17 cellular contexts compared by ENCODE assay signal in genomic region chr6:26375270-26375669, GRCh38. TPM values are rescaled to one million over a fixed set of nuclear protein-coding genes. Genes with fewer than 3 reads are reported as not detected.
DNase-seq lines count a peak whose midpoint lies in the region; ATAC-seq, FAIRE-seq and TF ChIP-seq lines count a peak whose summit lies in the region.
"Had no signal": no experiment of that assay in that cellular context is flagged by ENCODE, and none has a peak within 500 bp of the region (broad histone marks: within the 10 kb centered on the region; RNA-seq: fewer than 3 reads in every experiment).

No MANE protein-coding gene starts in this region.

- BruUV-seq in K562 (replicated peaks; lab: Mats Ljungman, UMichigan) (no TSS peak), HepG2 (replicated peaks; lab: Mats Ljungman, UMichigan) (no TSS peak)

- intact Hi-C loops in K562 (cut with micrococcal nuclease): no loop called here
- intact Hi-C loops in HepG2 (cut with micrococcal nuclease; ENCODE audit: unreplicated experiment): no loop called here

- WGBS in K562 (ENCODE audit: insufficient coverage, low coverage, missing lambda C conversion rate): 12% methylated on average over 3 of the region's 3 CpGs
- WGBS in HepG2 (ENCODE audit: low lambda C conversion rate): 74% methylated on average over 3 of the region's 3 CpGs

- H3K79me2 ChIP-seq in K562 (ENCODE audit: control insufficient read depth, insufficient read depth, low read length): no peaks in the 10 kb centered on the region
- H3K79me2 ChIP-seq in HepG2 (ENCODE audit: insufficient read depth, low read length): no peaks in the 10 kb centered on the region

- POLR2A ChIA-PET in K562 (lab: Yijun Ruan, JAX) (interaction anchor here (0.6 to 2.0 kb wide), 7 partner anchors 8 to 251 kb away, joined by 3 to 8 read pairs (median 3); partner anchors contain the start of gene BTN2A2), HepG2 (lab: Yijun Ruan, JAX) (no interaction called here)

- H3K4me1 ChIP-seq in K562 (replicated peaks in 1 of 2; ENCODE audit: control insufficient read depth in 2 of 2, insufficient read depth in 2 of 2, low read length in 2 of 2) (peaks cover 10 to 24% of the 10 kb centered on the region in 2 experiments; a peak in 4 of 5 replicates), HepG2 (ENCODE audit: insufficient read depth, low read length) (no peaks in the 10 kb centered on the region)
- H3K4me1 ChIP-seq: body of pancreas had no signal

- H3K9me3 ChIP-seq in K562 (replicated peaks; ENCODE audit: control insufficient read depth, insufficient read depth, low read depth, low read length) (no peaks in the 10 kb centered on the region), HepG2 (ENCODE audit: low read length) (no peaks in the 10 kb centered on the region)
- H3K9me3 ChIP-seq: body of pancreas, esophagus muscularis mucosa, thoracic aorta had no signal

- no peaks in the 10 kb centered on the region for H3K27me3 Mint-ChIP-seq in activated naive CD4-positive, alpha-beta T cell treated with anti-CD3 and anti-CD28 coated beads, Interleukin-2, amount 50 U/mL, for 24 hours
- no peaks in the 10 kb centered on the region for H3K27me3 Mint-ChIP-seq in stimulated activated naive B cell treated with anti-CD40 and anti-IgM and Interleukin-4, amounts not matched to agents 10 μg/mL and 1 μg/mL and 100 μg/mL, for 72 hours

- H3K9me1 ChIP-seq in K562 (ENCODE audit: control insufficient read depth, insufficient read depth, low read length): no peaks in the 10 kb centered on the region

- ATAC-seq in K562: peak; percentile 31
- peak in 1 of 2 donors; percentile 29 for ATAC-seq in stimulated activated naive B cell treated with anti-CD40 and anti-IgM and Interleukin-4, amounts not matched to agents 10 μg/mL and 1 μg/mL and 100 μg/mL, for 72 hours (replicated peaks)
- ATAC-seq in HepG2: no peak
- ATAC-seq: body of pancreas, right cardiac atrium had no signal

- H3K4me3 Mint-ChIP-seq in activated naive CD4-positive, alpha-beta T cell treated with anti-CD3 and anti-CD28 coated beads, Interleukin-2, amount 50 U/mL, for 24 hours: no peak overlapping the region
- H3K4me3 Mint-ChIP-seq in stimulated activated naive B cell treated with anti-CD40 and anti-IgM and Interleukin-4, amounts not matched to agents 10 μg/mL and 1 μg/mL and 100 μg/mL, for 72 hours: peak overlapping the region in 1 of 2 donors; percentile 0

- no peaks in the 10 kb centered on the region for H3K9me3 Mint-ChIP-seq in activated naive CD4-positive, alpha-beta T cell treated with anti-CD3 and anti-CD28 coated beads, Interleukin-2, amount 50 U/mL, for 24 hours
- H3K9me3 Mint-ChIP-seq in stimulated activated naive B cell treated with anti-CD40 and anti-IgM and Interleukin-4, amounts not matched to agents 10 μg/mL and 1 μg/mL and 100 μg/mL, for 72 hours: no peaks in the 10 kb centered on the region
- H3K9me3 Mint-ChIP-seq: activated T-helper 2 cell treated with anti-CD3 and anti-CD28 coated beads, Interferon-gamma antibody, Interleukin-2, Interleukin-4, amounts not matched to agents 10 μg/mL and 5 μg/mL and 100 μg/mL, durations not matched to agents 14 hours and 24 hours and 36 hours had no signal

- peaks cover 17% of the 10 kb centered on the region for H3K36me3 Mint-ChIP-seq in activated naive CD4-positive, alpha-beta T cell treated with anti-CD3 and anti-CD28 coated beads, Interleukin-2, amount 50 U/mL, for 24 hours
- peaks cover 45 to 53% of the 10 kb centered on the region in 2 donors for H3K36me3 Mint-ChIP-seq in stimulated activated naive B cell treated with anti-CD40 and anti-IgM and Interleukin-4, amounts not matched to agents 10 μg/mL and 1 μg/mL and 100 μg/mL, for 72 hours

- CTCF ChIA-PET in K562 (lab: Yijun Ruan, JAX; ENCODE audit: low intra/inter-chr PET ratio): no interaction called here
- CTCF ChIA-PET in HepG2 (lab: Yijun Ruan, JAX; ENCODE audit: low intra/inter-chr PET ratio, low total read pairs): no interaction called here

- peak overlapping the region; percentile 86 for H3K27ac Mint-ChIP-seq in activated naive CD4-positive, alpha-beta T cell treated with anti-CD3 and anti-CD28 coated beads, Interleukin-2, amount 50 U/mL, for 24 hours
- peak overlapping the region; percentile 89 for H3K27ac Mint-ChIP-seq in stimulated activated naive B cell treated with anti-CD40 and anti-IgM and Interleukin-4, amounts not matched to agents 10 μg/mL and 1 μg/mL and 100 μg/mL, for 72 hours
- H3K27ac Mint-ChIP-seq: activated T-helper 2 cell treated with anti-CD3 and anti-CD28 coated beads, Interferon-gamma antibody, Interleukin-2, Interleukin-4, amounts not matched to agents 10 μg/mL and 5 μg/mL and 100 μg/mL, durations not matched to agents 14 hours and 24 hours and 36 hours had no signal

- in situ Hi-C loops in K562 (cut with MboI) (no loop called here), HepG2 (cut with HindIII; ENCODE audit: extremely low pct_ligation_motif_present, low pct_unique_long_range_greater_than_20kb) (no loop called here)

- TF ChIP-seq POLR2A in K562 (conservative IDR thresholded peaks at IDR 0.05) (no peak), HepG2 (IDR thresholded peaks at IDR 0.05; ENCODE audit: insufficient read depth in 1 of 2, low read depth in 2 of 2, low read length in 2 of 2) (no peak), H54 (IDR thresholded peaks at IDR 0.05; ENCODE audit: low read depth, low read length) (no peak)

- H3K27ac ChIP-seq in K562 (ENCODE audit: extremely low read depth, low read depth, low read length) (no peak overlapping the region), HepG2 (ENCODE audit: extremely low read length, insufficient read depth, low read length) (no peak overlapping the region)
- H3K27ac ChIP-seq: body of pancreas, esophagus muscularis mucosa, thoracic aorta had no signal

- TF ChIP-seq EP300 in K562 (IDR thresholded peaks at IDR 0.05; ENCODE audit: low read length) (no peak), HepG2 (IDR thresholded peaks at IDR 0.05; ENCODE audit: low read depth in 2 of 2, low read length in 2 of 2) (no peak), HepG2 (CRISPR knock-in tag; IDR thresholded peaks at IDR 0.05; ENCODE audit: borderline replicate concordance) (no peak)

- peak overlapping the region; percentile 26 for H2AFZ ChIP-seq in K562 (ENCODE audit: low read depth, low read length)
- no peak overlapping the region for H2AFZ ChIP-seq in HepG2 (ENCODE audit: low read length)

- H3K27me3 ChIP-seq in K562 (ENCODE audit: control insufficient read depth in 2 of 2, insufficient read depth in 2 of 2, low read length in 2 of 2): no peaks in the 10 kb centered on the region
- no peaks in the 10 kb centered on the region for H3K27me3 ChIP-seq in HepG2 (ENCODE audit: control insufficient read depth in 1 of 2, insufficient read depth in 2 of 2, low read length in 2 of 2)
- H3K27me3 ChIP-seq: body of pancreas, esophagus muscularis mucosa had no signal

- no peaks in the 10 kb centered on the region; the same call in 1 of the 2 replicates for H4K20me1 ChIP-seq in K562 (replicated peaks; ENCODE audit: control insufficient read depth, insufficient read depth, low read length)
- H4K20me1 ChIP-seq in HepG2 (ENCODE audit: insufficient read depth, low read length): no peaks in the 10 kb centered on the region

- no peak for FAIRE-seq in K562 (lab: Jason Lieb, UNC)
- FAIRE-seq in HepG2 (lab: Jason Lieb, UNC): no peak
- no peak for FAIRE-seq in H54 (lab: Jason Lieb, UNC)

- TF ChIP-seq RAD21 in K562 (CRISPR knock-in tag; conservative IDR thresholded peaks at IDR 0.05 in 1 of 2, IDR thresholded peaks at IDR 0.05 in 1 of 2) (no peak), HepG2 (CRISPR knock-in tag; IDR thresholded peaks at IDR 0.05) (no peak)

- H3K36me3 ChIP-seq in K562 (ENCODE audit: control insufficient read depth, insufficient read depth, low read length): no peaks in the 10 kb centered on the region
- peaks cover 3 to 27% of the 10 kb centered on the region in 2 experiments; a peak in 3 of 5 replicates for H3K36me3 ChIP-seq in HepG2 (replicated peaks in 1 of 2; ENCODE audit: control insufficient read depth in 1 of 2, insufficient read depth in 2 of 2, low read length in 2 of 2)

- no peak for TF ChIP-seq CTCF in K562 (IDR thresholded peaks at IDR 0.05 in 2 of 3, conservative IDR thresholded peaks at IDR 0.05 in 1 of 3; ENCODE audit: insufficient read depth in 2 of 3, low read depth in 1 of 3, low read length in 3 of 3)
- no peak for TF ChIP-seq CTCF in HepG2 (CRISPR knock-in tag; IDR thresholded peaks at IDR 0.05)

- no peak overlapping the region for H3K4me3 ChIP-seq in K562
- H3K4me3 ChIP-seq in HepG2 (replicated peaks in 1 of 3; ENCODE audit: insufficient read depth in 1 of 3, low read depth in 2 of 3, low read length in 3 of 3): no peak overlapping the region
- H3K4me3 ChIP-seq: body of pancreas, esophagus muscularis mucosa, thoracic aorta had no signal

- H3K9ac ChIP-seq in K562 (ENCODE audit: insufficient read depth in 1 of 2, low read depth in 2 of 2, low read length in 2 of 2) (no peak overlapping the region; a peak in 1 of 4 replicates), HepG2 (ENCODE audit: insufficient read depth, low read depth, low read length) (no peak overlapping the region)

- DNase-seq in activated naive CD4-positive, alpha-beta T cell treated with Interleukin-2 at 50 U/mL for 16 hours: no peak
- DNase-seq in NCI-H510A treated with DMSO at 0.1 percent for 48 hours (lab: John Stamatoyannopoulos, UW): peak; percentile 3
- no peak for DNase-seq in K562 (ENCODE audit: extremely low read depth in 1 of 4, low spot score in 3 of 4)
- DNase-seq in stimulated activated naive B cell treated with anti-CD40 and anti-IgM and Interleukin-4, amounts not matched to agents 10 μg/mL and 1 μg/mL and 100 μg/mL, for 72 hours: no peak
- no peak for DNase-seq in hippocampal formation (lab: John Stamatoyannopoulos, UW)
- DNase-seq in HepG2 (ENCODE audit: low spot score): no peak
- no peak for DNase-seq in H54 (ENCODE audit: insufficient read length, low spot score)
- DNase-seq: AML-193; body of pancreas; glutamatergic neuron; NCI-H1694 treated with DMSO at 0.1 percent for 48 hours; right cardiac atrium; stimulated activated CD4-positive, alpha-beta T cell treated with anti-CD3 and anti-CD28 coated beads, Interleukin-1b, Interleukin-23, amount 100 ng/mL, for 48 hours had no signal

- peaks cover 61% of the 10 kb centered on the region for H3K4me1 Mint-ChIP-seq in activated naive CD4-positive, alpha-beta T cell treated with anti-CD3 and anti-CD28 coated beads, Interleukin-2, amount 50 U/mL, for 24 hours
- peaks cover 21 to 30% of the 10 kb centered on the region in 2 donors for H3K4me1 Mint-ChIP-seq in stimulated activated naive B cell treated with anti-CD40 and anti-IgM and Interleukin-4, amounts not matched to agents 10 μg/mL and 1 μg/mL and 100 μg/mL, for 72 hours

- H3K4me2 ChIP-seq in K562 (ENCODE audit: insufficient read depth, low read length) (no peak overlapping the region), HepG2 (ENCODE audit: low read depth, low read length) (no peak overlapping the region)

RNA-seq across cellular contexts. Expression of gene BTN2A2, which starts 7.6 kb away (rescaled TPM):
- 52.6 and 53.2 TPM in 2 replicates for total RNA-seq in K562 (2011; cell fraction: chromatin; rRNA removed; ENCODE audit: low replicate concordance)
- 31.5 and 32.4 TPM in 2 replicates for total RNA-seq in K562 (2011; cell fraction: nucleolus; rRNA removed)
- 41.5 and 49.2 TPM in 2 replicates for total RNA-seq in K562 (2011; cell fraction: nucleoplasm; rRNA removed)
- 5.9 and 8.1 TPM in 2 replicates for total RNA-seq in K562 (2014; rRNA removed)
- total RNA-seq in K562 (2014; rRNA removed; fragmentation: Illumina TruSeq; extraction: Trizol): 10.0 and 10.1 TPM in 2 replicates
- total RNA-seq in K562 (2015; rRNA removed; fragmentation: Illumina TruSeq; extraction: Trizol): 7.9 and 8.6 TPM in 2 replicates
- 10.1 and 11.5 TPM in 2 replicates for total RNA-seq in K562 (2021)
- polyA plus RNA-seq in K562 (2011; rRNA removed): 15.5 and 17.1 TPM in 2 replicates
- 11.3 and 11.6 TPM in 2 replicates for polyA plus RNA-seq in K562 (2011; cell fraction: cytosol; rRNA removed)
- 46.8 and 65.8 TPM in 2 replicates for polyA plus RNA-seq in K562 (2011; cell fraction: nucleus; rRNA removed)
- polyA plus RNA-seq in K562 (2012): 8.6 and 14.3 TPM in 2 replicates
- polyA plus RNA-seq in K562 (2014; fragmentation: Illumina TruSeq; extraction: Trizol): 9.1 and 9.3 TPM in 2 replicates
- 10 to 100 TPM in 1 of 2 experiments, 1 to 10 TPM in 1; 8.4 to 11.7 TPM for polyA plus RNA-seq in K562 (2014; fragmentation: Nextera tagmentation; extraction: Ambion mirVana)
- 10.2 and 11.9 TPM in 2 replicates for polyA plus RNA-seq in K562 (2014; rRNA removed)
- 22.6 and 30.6 TPM in 2 replicates for polyA minus RNA-seq in K562 (2011; rRNA and poly(A)+ RNA removed)
- polyA minus RNA-seq in K562 (2011; cell fraction: cytosol; rRNA and poly(A)+ RNA removed): 6.9 and 8.7 TPM in 2 replicates
- polyA minus RNA-seq in K562 (2011; cell fraction: nucleus; rRNA and poly(A)+ RNA removed): 23.0 and 33.8 TPM in 2 replicates
- total RNA-seq in HepG2 (2016; rRNA removed; fragmentation: Illumina TruSeq; extraction: Trizol): 6.0 and 12.2 TPM in 2 replicates
- total RNA-seq in HepG2 (2016; cell fraction: cytosol; rRNA removed; fragmentation: Illumina TruSeq; extraction: Trizol; ENCODE audit: low read depth): 2.6 and 2.7 TPM in 2 replicates
- total RNA-seq in HepG2 (2016; cell fraction: insoluble cytoplasmic fraction; rRNA removed; fragmentation: Illumina TruSeq; extraction: Trizol): 5.9 and 11.3 TPM in 2 replicates
- 3.3 and 3.6 TPM in 2 replicates for total RNA-seq in HepG2 (2016; cell fraction: membrane; rRNA removed; fragmentation: Illumina TruSeq; extraction: Trizol)
- 18.5 and 19.7 TPM in 2 replicates for total RNA-seq in HepG2 (2016; cell fraction: nucleus; rRNA removed; fragmentation: Illumina TruSeq; extraction: Trizol)
- 10.8 and 15.4 TPM in 2 replicates for polyA plus RNA-seq in HepG2 (2011; rRNA removed)
- polyA plus RNA-seq in HepG2 (2011; cell fraction: cytosol; rRNA removed): 8.1 and 9.6 TPM in 2 replicates
- 24.5 and 30.2 TPM in 2 replicates for polyA plus RNA-seq in HepG2 (2011; cell fraction: nucleus; rRNA removed)
- polyA plus RNA-seq in HepG2 (2012): 8.5 and 8.6 TPM in 2 replicates
- 0.77 and 0.96 TPM in 2 replicates for polyA plus RNA-seq in HepG2 (2016; cell fraction: cytosol; fragmentation: Illumina TruSeq; extraction: Trizol; ENCODE audit: low read depth)
- 4.7 and 5.5 TPM in 2 replicates for polyA plus RNA-seq in HepG2 (2016; cell fraction: insoluble cytoplasmic fraction; fragmentation: Illumina TruSeq; extraction: Trizol; ENCODE audit: low read depth)
- polyA plus RNA-seq in HepG2 (2016; cell fraction: membrane; fragmentation: Illumina TruSeq; extraction: Trizol; ENCODE audit: low read depth): 1.7 and 2.0 TPM in 2 replicates
- 17.6 and 22.8 TPM in 2 replicates for polyA plus RNA-seq in HepG2 (2016; cell fraction: nucleus; fragmentation: Illumina TruSeq; extraction: Trizol; ENCODE audit: insufficient read depth, low read depth)
- polyA minus RNA-seq in HepG2 (2011; rRNA and poly(A)+ RNA removed; ENCODE audit: low replicate concordance): 2.5 and 22.6 TPM in 2 replicates
- polyA minus RNA-seq in HepG2 (2011; cell fraction: cytosol; rRNA and poly(A)+ RNA removed): 6.1 and 6.4 TPM in 2 replicates
- polyA minus RNA-seq in HepG2 (2011; cell fraction: nucleus; rRNA and poly(A)+ RNA removed): 29.2 and 34.7 TPM in 2 replicates

RNA-seq across cellular contexts. Expression of gene BTN3A2, which starts 10.3 kb away (rescaled TPM):
- 20.7 and 24.8 TPM in 2 replicates for total RNA-seq in K562 (2011; cell fraction: chromatin; rRNA removed; ENCODE audit: low replicate concordance)
- total RNA-seq in K562 (2011; cell fraction: nucleolus; rRNA removed): 11.8 and 12.0 TPM in 2 replicates
- total RNA-seq in K562 (2011; cell fraction: nucleoplasm; rRNA removed): 14.7 and 20.5 TPM in 2 replicates
- total RNA-seq in K562 (2014; rRNA removed) (2.7 and 3.1 TPM in 2 replicates), K562 (2014; rRNA removed; fragmentation: Illumina TruSeq; extraction: Trizol) (5.8 and 6.8 TPM in 2 replicates), K562 (2015; rRNA removed; fragmentation: Illumina TruSeq; extraction: Trizol) (4.4 and 5.3 TPM in 2 replicates), K562 (2021) (5.1 and 6.4 TPM in 2 replicates), HepG2 (2016; rRNA removed; fragmentation: Illumina TruSeq; extraction: Trizol) (18.9 and 21.3 TPM in 2 replicates)
- polyA plus RNA-seq in K562 (2011; rRNA removed) (10.1 and 11.2 TPM in 2 replicates), K562 (2014; fragmentation: Illumina TruSeq; extraction: Trizol) (6.1 and 7.6 TPM in 2 replicates), K562 (2014; fragmentation: Nextera tagmentation; extraction: Ambion mirVana) (1 to 10 TPM; 3.5 to 7.5 TPM), K562 (2014; rRNA removed) (6.2 and 7.7 TPM in 2 replicates), HepG2 (2011; rRNA removed) (36.2 and 36.3 TPM in 2 replicates)
- 3.7 and 5.9 TPM in 2 replicates for polyA plus RNA-seq in K562 (2011; cell fraction: cytosol; rRNA removed)
- polyA plus RNA-seq in K562 (2011; cell fraction: nucleus; rRNA removed): 19.2 and 19.7 TPM in 2 replicates
- polyA plus RNA-seq in K562 (2012): 5.5 and 7.0 TPM in 2 replicates
- polyA minus RNA-seq in K562 (2011; rRNA and poly(A)+ RNA removed): 15.3 and 16.2 TPM in 2 replicates
- polyA minus RNA-seq in K562 (2011; cell fraction: cytosol; rRNA and poly(A)+ RNA removed): 4.1 and 5.9 TPM in 2 replicates
- 4.7 and 11.4 TPM in 2 replicates for polyA minus RNA-seq in K562 (2011; cell fraction: nucleus; rRNA and poly(A)+ RNA removed)
- total RNA-seq in HepG2 (2016; cell fraction: cytosol; rRNA removed; fragmentation: Illumina TruSeq; extraction: Trizol; ENCODE audit: low read depth): 3.4 and 4.3 TPM in 2 replicates
- 17.8 and 20.4 TPM in 2 replicates for total RNA-seq in HepG2 (2016; cell fraction: insoluble cytoplasmic fraction; rRNA removed; fragmentation: Illumina TruSeq; extraction: Trizol)
- 13.3 and 13.9 TPM in 2 replicates for total RNA-seq in HepG2 (2016; cell fraction: membrane; rRNA removed; fragmentation: Illumina TruSeq; extraction: Trizol)
- total RNA-seq in HepG2 (2016; cell fraction: nucleus; rRNA removed; fragmentation: Illumina TruSeq; extraction: Trizol): 16.6 and 20.6 TPM in 2 replicates
- 28.2 and 31.2 TPM in 2 replicates for polyA plus RNA-seq in HepG2 (2011; cell fraction: cytosol; rRNA removed)
- polyA plus RNA-seq in HepG2 (2011; cell fraction: nucleus; rRNA removed): 36.5 and 54.5 TPM in 2 replicates
- polyA plus RNA-seq in HepG2 (2012): 22.7 and 24.1 TPM in 2 replicates
- 3.2 and 3.3 TPM in 2 replicates for polyA plus RNA-seq in HepG2 (2016; cell fraction: cytosol; fragmentation: Illumina TruSeq; extraction: Trizol; ENCODE audit: low read depth)
- 14.2 and 14.4 TPM in 2 replicates for polyA plus RNA-seq in HepG2 (2016; cell fraction: insoluble cytoplasmic fraction; fragmentation: Illumina TruSeq; extraction: Trizol; ENCODE audit: low read depth)
- 8.3 and 9.3 TPM in 2 replicates for polyA plus RNA-seq in HepG2 (2016; cell fraction: membrane; fragmentation: Illumina TruSeq; extraction: Trizol; ENCODE audit: low read depth)
- 33.8 and 37.9 TPM in 2 replicates for polyA plus RNA-seq in HepG2 (2016; cell fraction: nucleus; fragmentation: Illumina TruSeq; extraction: Trizol; ENCODE audit: insufficient read depth, low read depth)
- polyA minus RNA-seq in HepG2 (2011; rRNA and poly(A)+ RNA removed; ENCODE audit: low replicate concordance): 35.9 and 51.8 TPM in 2 replicates
- 12.0 and 17.2 TPM in 2 replicates for polyA minus RNA-seq in HepG2 (2011; cell fraction: cytosol; rRNA and poly(A)+ RNA removed)
- polyA minus RNA-seq in HepG2 (2011; cell fraction: nucleus; rRNA and poly(A)+ RNA removed): 21.9 and 35.8 TPM in 2 replicates

RNA-seq across cellular contexts. Expression of gene BTN3A1, which starts 26.8 kb away (rescaled TPM):
- 27.1 and 31.9 TPM in 2 replicates for total RNA-seq in K562 (2011; cell fraction: chromatin; rRNA removed; ENCODE audit: low replicate concordance)
- 9.3 and 13.9 TPM in 2 replicates for total RNA-seq in K562 (2011; cell fraction: nucleolus; rRNA removed)
- 16.0 and 21.1 TPM in 2 replicates for total RNA-seq in K562 (2011; cell fraction: nucleoplasm; rRNA removed)
- total RNA-seq in K562 (2014; rRNA removed): 2.8 and 3.6 TPM in 2 replicates
- 4.3 and 4.7 TPM in 2 replicates for total RNA-seq in K562 (2014; rRNA removed; fragmentation: Illumina TruSeq; extraction: Trizol)
- 3.4 and 3.7 TPM in 2 replicates for total RNA-seq in K562 (2015; rRNA removed; fragmentation: Illumina TruSeq; extraction: Trizol)
- 3.9 and 4.2 TPM in 2 replicates for total RNA-seq in K562 (2021)
- 8.5 and 11.2 TPM in 2 replicates for polyA plus RNA-seq in K562 (2011; rRNA removed)
- 2.8 and 4.4 TPM in 2 replicates for polyA plus RNA-seq in K562 (2011; cell fraction: cytosol; rRNA removed)
- 26.6 and 31.8 TPM in 2 replicates for polyA plus RNA-seq in K562 (2011; cell fraction: nucleus; rRNA removed)
- 3.9 and 10.6 TPM in 2 replicates for polyA plus RNA-seq in K562 (2012)
- 4.2 and 4.7 TPM in 2 replicates for polyA plus RNA-seq in K562 (2014; fragmentation: Illumina TruSeq; extraction: Trizol)
- polyA plus RNA-seq in K562 (2014; fragmentation: Nextera tagmentation; extraction: Ambion mirVana): 1 to 10 TPM in 1 of 2 experiments, under 1 TPM in 1; 0.84 to 2.5 TPM
- 4.0 and 4.1 TPM in 2 replicates for polyA plus RNA-seq in K562 (2014; rRNA removed)
- 9.1 and 10.0 TPM in 2 replicates for polyA minus RNA-seq in K562 (2011; rRNA and poly(A)+ RNA removed)
- polyA minus RNA-seq in K562 (2011; cell fraction: cytosol; rRNA and poly(A)+ RNA removed): 1.5 and 3.4 TPM in 2 replicates
- polyA minus RNA-seq in K562 (2011; cell fraction: nucleus; rRNA and poly(A)+ RNA removed): 6.9 and 12.1 TPM in 2 replicates
- 8.1 and 13.3 TPM in 2 replicates for total RNA-seq in HepG2 (2016; rRNA removed; fragmentation: Illumina TruSeq; extraction: Trizol)
- 3.0 and 3.2 TPM in 2 replicates for total RNA-seq in HepG2 (2016; cell fraction: cytosol; rRNA removed; fragmentation: Illumina TruSeq; extraction: Trizol; ENCODE audit: low read depth)
- total RNA-seq in HepG2 (2016; cell fraction: insoluble cytoplasmic fraction; rRNA removed; fragmentation: Illumina TruSeq; extraction: Trizol): 8.0 and 11.8 TPM in 2 replicates
- total RNA-seq in HepG2 (2016; cell fraction: membrane; rRNA removed; fragmentation: Illumina TruSeq; extraction: Trizol): 7.8 and 8.0 TPM in 2 replicates
- 15.9 and 17.1 TPM in 2 replicates for total RNA-seq in HepG2 (2016; cell fraction: nucleus; rRNA removed; fragmentation: Illumina TruSeq; extraction: Trizol)
- 14.0 and 17.0 TPM in 2 replicates for polyA plus RNA-seq in HepG2 (2011; rRNA removed)
- 6.9 and 9.3 TPM in 2 replicates for polyA plus RNA-seq in HepG2 (2011; cell fraction: cytosol; rRNA removed)
- polyA plus RNA-seq in HepG2 (2011; cell fraction: nucleus; rRNA removed): 29.0 and 46.1 TPM in 2 replicates
- 9.4 and 11.5 TPM in 2 replicates for polyA plus RNA-seq in HepG2 (2012)
- polyA plus RNA-seq in HepG2 (2016; cell fraction: cytosol; fragmentation: Illumina TruSeq; extraction: Trizol; ENCODE audit: low read depth): 0.54 and 0.75 TPM in 2 replicates
- 4.6 and 4.8 TPM in 2 replicates for polyA plus RNA-seq in HepG2 (2016; cell fraction: insoluble cytoplasmic fraction; fragmentation: Illumina TruSeq; extraction: Trizol; ENCODE audit: low read depth)
- polyA plus RNA-seq in HepG2 (2016; cell fraction: membrane; fragmentation: Illumina TruSeq; extraction: Trizol; ENCODE audit: low read depth): 2.4 and 2.5 TPM in 2 replicates
- 27.2 and 30.6 TPM in 2 replicates for polyA plus RNA-seq in HepG2 (2016; cell fraction: nucleus; fragmentation: Illumina TruSeq; extraction: Trizol; ENCODE audit: insufficient read depth, low read depth)
- 46.1 and 68.9 TPM in 2 replicates for polyA minus RNA-seq in HepG2 (2011; rRNA and poly(A)+ RNA removed; ENCODE audit: low replicate concordance)
- 8.0 and 8.9 TPM in 2 replicates for polyA minus RNA-seq in HepG2 (2011; cell fraction: cytosol; rRNA and poly(A)+ RNA removed)
- 17.8 and 27.4 TPM in 2 replicates for polyA minus RNA-seq in HepG2 (2011; cell fraction: nucleus; rRNA and poly(A)+ RNA removed)
